In the genomic region with DNA sequence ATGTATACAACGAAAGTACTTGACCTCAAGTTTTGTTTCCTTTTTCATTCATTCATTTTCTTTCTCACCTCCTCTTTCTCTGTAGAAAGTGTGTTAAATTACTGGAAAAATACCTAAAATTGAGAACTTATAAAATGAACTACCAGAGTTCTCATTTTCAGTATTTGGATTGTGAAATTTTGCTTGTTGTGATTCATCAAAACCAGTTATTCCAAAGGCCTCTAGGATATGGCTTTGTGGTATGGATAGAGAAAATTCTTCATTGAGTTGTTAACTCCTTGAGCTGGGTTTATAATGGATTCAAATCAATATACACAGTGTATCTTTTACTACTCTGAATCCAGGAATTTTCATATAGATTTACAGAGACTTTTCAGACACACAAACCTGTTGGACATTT, we compare ENCODE assay signal across 13 cellular contexts.
"Had no signal": no experiment of that assay in that cellular context is flagged by ENCODE, and none has a peak within 500 bp of the region (broad histone marks: within the 10 kb centered on the region; RNA-seq: fewer than 3 reads in every experiment).

No MANE protein-coding gene starts in this region.

- DNase-seq: activated B cell treated with CpG ODN at 0.5 μM for 24 hours; activated CD4-positive, alpha-beta T cell treated with anti-CD3 and anti-CD28 coated beads, Interleukin-2, amount 10 ng/mL, durations not matched to agents 7 days and 5 days; activated T-cell treated with anti-CD3 and anti-CD28 coated beads for 4 hours; dorsolateral prefrontal cortex; esophagus squamous epithelium; naive thymus-derived CD4-positive, alpha-beta T cell; occipital lobe; SK-N-SH; stimulated activated CD4-positive, alpha-beta T cell treated with anti-CD3 and anti-CD28 coated beads, Interleukin-12 subunit alpha, Interleukin-12 subunit beta, amount 100 ng/mL, for 4 hours; stimulated activated naive CD4-positive, alpha-beta T cell had no signal

- H3K4me1 ChIP-seq: esophagus squamous epithelium, prostate gland had no signal

- FAIRE-seq: endometrium had no signal

- H3K36me3 ChIP-seq: prostate gland had no signal

- H3K4me3 ChIP-seq: dorsolateral prefrontal cortex, esophagus squamous epithelium, lung, prostate gland had no signal

- H3K27me3 ChIP-seq: dorsolateral prefrontal cortex, esophagus squamous epithelium had no signal

- H3K27ac ChIP-seq: dorsolateral prefrontal cortex, esophagus squamous epithelium, prostate gland had no signal

- H3K9me3 ChIP-seq: esophagus squamous epithelium, prostate gland, SK-N-SH had no signal
